ENCODE assay signal across 10 cellular contexts in the genomic region with DNA sequence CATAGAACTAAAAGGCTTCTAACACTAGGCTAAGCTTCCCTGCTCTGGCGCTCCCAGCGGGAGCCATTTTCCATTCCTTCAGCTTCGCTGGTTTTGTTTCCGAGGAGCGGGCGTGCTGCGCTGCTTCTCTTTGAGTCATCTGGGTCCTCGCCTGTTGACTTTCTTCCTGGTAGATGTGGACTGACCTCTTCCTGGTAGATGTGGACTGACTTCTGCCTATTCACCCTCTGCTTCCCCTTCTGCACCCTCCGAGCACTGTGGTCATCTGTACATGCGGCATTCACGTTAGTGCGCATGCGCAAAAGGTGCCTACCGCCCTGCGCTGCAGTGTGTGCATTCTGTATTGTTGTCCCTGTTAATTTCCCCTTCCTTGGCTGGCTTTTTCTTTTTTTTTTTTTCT. TPM values are rescaled to one million over a fixed set of nuclear protein-coding genes. Genes with fewer than 3 reads are reported as not detected.
DNase-seq lines count a peak whose midpoint lies in the region; ATAC-seq and TF ChIP-seq lines count a peak whose summit lies in the region.
"Had no signal": no experiment of that assay in that cellular context is flagged by ENCODE, and none has a peak within 500 bp of the region (broad histone marks: within the 10 kb centered on the region; RNA-seq: fewer than 3 reads in every experiment).

No MANE protein-coding gene starts in this region.

- no peak overlapping the region for H2BK120ac ChIP-seq in mesenchymal stem cell (ENCODE audit: low read depth, low read length)

- no peak for TF ChIP-seq POLR2A in NB4 (IDR thresholded peaks at IDR 0.05; ENCODE audit: extremely low read depth, insufficient read length)

- H3K9me3 ChIP-seq in mesenchymal stem cell (ENCODE audit: control insufficient read depth, low read length) = no peaks in the 10 kb centered on the region

- H4K8ac ChIP-seq in mesenchymal stem cell (ENCODE audit: low read length) = no peak overlapping the region

- no peak overlapping the region for H2BK15ac ChIP-seq in mesenchymal stem cell (ENCODE audit: low read depth, poor library complexity, severe bottlenecking)

- H3K4me1 Mint-ChIP-seq in dendritic cell treated with granulocyte-macrophage colony-stimulating factor and Interleukin-4, amounts not matched to agents 40 ng/mL and 50 ng/mL, for 4 days (ENCODE audit: low read depth) = peaks cover 55% of the 10 kb centered on the region

- H4K91ac ChIP-seq in mesenchymal stem cell (ENCODE audit: low read length) = no peak overlapping the region

- no peaks in the 10 kb centered on the region for H3K27me3 ChIP-seq in mesenchymal stem cell (ENCODE audit: control insufficient read depth in 1 of 2, insufficient read depth in 1 of 2, low read length in 2 of 2)

- 98% methylated on average over 15 of the region's 15 CpGs for WGBS in mesenchymal stem cell

- H2BK5ac ChIP-seq in mesenchymal stem cell (ENCODE audit: low read depth, low read length, poor library complexity, severe bottlenecking) = no peak overlapping the region

- no peak overlapping the region for H3K9ac ChIP-seq in mesenchymal stem cell (ENCODE audit: low read length)

- no peak overlapping the region for H3K23ac ChIP-seq in mesenchymal stem cell (ENCODE audit: low read length in 2 of 2)

- peak overlapping the region in 1 of 2 experiments; percentile 4 for H2BK12ac ChIP-seq in mesenchymal stem cell (ENCODE audit: low read length in 2 of 2)

- no peak overlapping the region for H2AFZ ChIP-seq in mesenchymal stem cell (ENCODE audit: low read depth, low read length)
- H2AFZ ChIP-seq: GM23248 had no signal

- H3K36me3 ChIP-seq in mesenchymal stem cell (ENCODE audit: control insufficient read depth in 1 of 2, insufficient read depth in 2 of 2, low read depth in 1 of 2, low read length in 2 of 2) = peaks cover 12 to 15% of the 10 kb centered on the region in 2 experiments

- H3K27ac ChIP-seq in mesenchymal stem cell (ENCODE audit: low read length, poor library complexity, severe bottlenecking) = peak overlapping the region; percentile 43
- peak overlapping the region; percentile 99 for H3K27ac ChIP-seq in temporal lobe (ENCODE audit: low read depth, low read length)

- peak overlapping the region; percentile 8 for H3K4me2 ChIP-seq in mesenchymal stem cell (ENCODE audit: low read length, poor library complexity, severe bottlenecking)

- H3K4me1 ChIP-seq in mesenchymal stem cell (ENCODE audit: control insufficient read depth, insufficient read depth, low read depth, low read length) = peaks cover 19% of the 10 kb centered on the region

- H3K79me1 ChIP-seq in mesenchymal stem cell (replicated peaks; ENCODE audit: low read length, poor library complexity, severe bottlenecking) = peaks cover 10% of the 10 kb centered on the region

- TF ChIP-seq CTCF in NB4 (IDR thresholded peaks at IDR 0.05; ENCODE audit: low read depth, low read length) = no peak
- no peak for TF ChIP-seq CTCF in GM10266 (IDR thresholded peaks at IDR 0.05; ENCODE audit: control insufficient read depth, insufficient read depth, low read depth, missing control alignments)

- peak overlapping the region in 1 of 2 experiments; percentile 1 for H3K4ac ChIP-seq in mesenchymal stem cell (ENCODE audit: low read depth in 1 of 2, low read length in 2 of 2)

- no peak for ATAC-seq in GM21360 (IDR thresholded peaks at IDR 0.05; ENCODE audit: unreplicated experiment)

- H3K36me3 Mint-ChIP-seq in dendritic cell treated with granulocyte-macrophage colony-stimulating factor and Interleukin-4, amounts not matched to agents 40 ng/mL and 50 ng/mL, for 4 days (ENCODE audit: low read depth) = peaks cover 18% of the 10 kb centered on the region

- intact Hi-C loops in dendritic cell treated with granulocyte-macrophage colony-stimulating factor and Interleukin-4, amounts not matched to agents 40 ng/mL and 50 ng/mL, for 4 days (cut with micrococcal nuclease) = loop anchor here (1.0 kb wide), 1 partner anchor 40 kb away; a partner anchor contains a TSS

- no peak overlapping the region for H2AK5ac ChIP-seq in mesenchymal stem cell (ENCODE audit: low read length, severe bottlenecking)

- H3K14ac ChIP-seq in mesenchymal stem cell (ENCODE audit: low read length in 2 of 2) = no peak overlapping the region

- peak overlapping the region; percentile 94 for H3K27ac Mint-ChIP-seq in dendritic cell treated with granulocyte-macrophage colony-stimulating factor and Interleukin-4, amounts not matched to agents 40 ng/mL and 50 ng/mL, for 4 days

- peak overlapping the region in 1 of 2 experiments; percentile 25 for H3K18ac ChIP-seq in mesenchymal stem cell (ENCODE audit: low read depth in 1 of 2, low read length in 2 of 2)

- peak overlapping the region; percentile 57 for H3K4me3 Mint-ChIP-seq in dendritic cell treated with granulocyte-macrophage colony-stimulating factor and Interleukin-4, amounts not matched to agents 40 ng/mL and 50 ng/mL, for 4 days

- DNase-seq in NB4 (ENCODE audit: low read depth) = peak; percentile 20
- no peak for DNase-seq in mesenchymal stem cell
- DNase-seq in kidney glomerular epithelial cell (lab: John Stamatoyannopoulos, UW) = no peak
- DNase-seq in GM10266 (ENCODE audit: extremely low spot score) = no peak
- no peak for DNase-seq in NCI-H2081 (lab: John Stamatoyannopoulos, UW)
- DNase-seq: GM23248, NCI-H1436 treated with DMSO at 0.1 percent for 48 hours had no signal

- H3K4me3 ChIP-seq in NB4 (ENCODE audit: low read depth, low read length) = no peak overlapping the region
- no peak overlapping the region for H3K4me3 ChIP-seq in mesenchymal stem cell (ENCODE audit: insufficient read depth in 1 of 2, low read depth in 1 of 2, low read length in 2 of 2)
- H3K4me3 ChIP-seq: GM23248 had no signal

- no peaks in the 10 kb centered on the region for H3K9me3 Mint-ChIP-seq in dendritic cell treated with granulocyte-macrophage colony-stimulating factor and Interleukin-4, amounts not matched to agents 40 ng/mL and 50 ng/mL, for 4 days

- H3K27me3 Mint-ChIP-seq in dendritic cell treated with granulocyte-macrophage colony-stimulating factor and Interleukin-4, amounts not matched to agents 40 ng/mL and 50 ng/mL, for 4 days = no peaks in the 10 kb centered on the region

RNA-seq across cellular contexts. Expression of a gene that starts 40.8 kb away (rescaled TPM):
- 101 TPM for polyA plus RNA-seq in mesenchymal stem cell (2013, experiment 1 of 2)
- polyA plus RNA-seq in mesenchymal stem cell (2013, experiment 2 of 2) = 107 TPM
- total RNA-seq in temporal lobe = 80.4 TPM
